Comparison of ENCODE assay signal across 8 cellular contexts in genomic region chr13:102399791-102400618, GRCh38. TPM values are rescaled to one million over a fixed set of nuclear protein-coding genes. Genes with fewer than 3 reads are reported as not detected.
DNase-seq lines count a peak whose midpoint lies in the region; ATAC-seq and TF ChIP-seq lines count a peak whose summit lies in the region.

No MANE protein-coding gene starts in this region.

- H3K4me1 Mint-ChIP-seq in activated naive CD4-positive, alpha-beta T cell treated with anti-CD3 and anti-CD28 coated beads, Interleukin-2, amount 50 U/mL, for 24 hours, result peaks cover 31% of the 10 kb centered on the region

- H3K9me3 ChIP-seq in heart left ventricle, result no peaks in the 10 kb centered on the region

- no peaks in the 10 kb centered on the region for H3K36me3 Mint-ChIP-seq in activated naive CD4-positive, alpha-beta T cell treated with anti-CD3 and anti-CD28 coated beads, Interleukin-2, amount 50 U/mL, for 24 hours

- H3K36me3 ChIP-seq in KMS-11 (ENCODE audit: insufficient read depth) (no peaks in the 10 kb centered on the region), heart left ventricle (no peaks in the 10 kb centered on the region)

- TF ChIP-seq POLR2A in heart left ventricle (IDR thresholded peaks at IDR 0.05), result no peak

- H3K27me3 Mint-ChIP-seq in activated naive CD4-positive, alpha-beta T cell treated with anti-CD3 and anti-CD28 coated beads, Interleukin-2, amount 50 U/mL, for 24 hours, result peaks cover 45% of the 10 kb centered on the region

- H3K27ac ChIP-seq in KMS-11 (no peak overlapping the region), heart left ventricle (peak overlapping the region in 9 of 12 donors; percentile 1 to 73 (median 51))

- TF ChIP-seq CTCF in KMS-11 (conservative IDR thresholded peaks at IDR 0.05; ENCODE audit: low read depth, low read length) (no peak), heart left ventricle (IDR thresholded peaks at IDR 0.05) (peak in 1 of 12 donors; percentile 36)

- no peak overlapping the region for H3K27ac Mint-ChIP-seq in activated naive CD4-positive, alpha-beta T cell treated with anti-CD3 and anti-CD28 coated beads, Interleukin-2, amount 50 U/mL, for 24 hours

- DNase-seq in Right ventricle myocardium inferior (ENCODE audit: missing footprints) (peak; percentile 54), cardiac septum (ENCODE audit: low spot score) (no peak), heart left ventricle (peak; percentile 11 to 61 (median 25)), posterior vena cava (ENCODE audit: low spot score) (peak; percentile 78), NCI-H526 (lab: John Stamatoyannopoulos, UW) (no peak), HuH-7 (ENCODE audit: low spot score) (no peak)

- peak overlapping the region; percentile 93 for H2AFZ ChIP-seq in KMS-11 (ENCODE audit: low read depth)

- peaks cover 6% of the 10 kb centered on the region for H3K4me1 ChIP-seq in KMS-11 (ENCODE audit: low read depth, poor library complexity, severe bottlenecking)
- peaks cover 0 to 35% (median 5%) of the 10 kb centered on the region in 12 donors for H3K4me1 ChIP-seq in heart left ventricle

- ATAC-seq in Right ventricle myocardium inferior (peak; percentile 46), heart left ventricle (peak in 3 of 4 donors; percentile 19 to 66 (median 63))

- H3K9me3 Mint-ChIP-seq in activated naive CD4-positive, alpha-beta T cell treated with anti-CD3 and anti-CD28 coated beads, Interleukin-2, amount 50 U/mL, for 24 hours, result no peaks in the 10 kb centered on the region

- H4K20me1 ChIP-seq in KMS-11 (ENCODE audit: insufficient read depth), result no peaks in the 10 kb centered on the region

- no peaks in the 10 kb centered on the region for H3K79me2 ChIP-seq in KMS-11 (ENCODE audit: insufficient read depth, low read depth)

- peak overlapping the region; percentile 78; the same call in 1 of the 2 replicates for H3K4me2 ChIP-seq in KMS-11

- intact Hi-C loops in Right ventricle myocardium inferior (cut with DNase I) (loop anchor here (5.0 kb wide), 3 partner anchors 203 to 458 kb away; no protein-coding TSS in a partner anchor), cardiac septum (cut with DNase I) (loop anchor here (10.0 kb wide), 2 partner anchors 205 to 445 kb away; partner anchors contain the start of gene ERCC5), heart left ventricle (cut with DNase I) (loop anchor here in 4 of 10 donors (5.0 to 10.0 kb wide), 7 partner anchors 57 to 458 kb away; no protein-coding TSS in a partner anchor), posterior vena cava (cut with DNase I) (no loop called here)

- no peaks in the 10 kb centered on the region for H3K27me3 ChIP-seq in KMS-11 (ENCODE audit: insufficient read depth, low read depth)
- H3K27me3 ChIP-seq in heart left ventricle, result peaks cover 0 to 47% (median 11%) of the 10 kb centered on the region in 9 donors

- peak overlapping the region; percentile 58; the same call in 1 of the 2 replicates for H3K9ac ChIP-seq in KMS-11

- 1 to 2% (median 2%) methylated on average over 36 to 56 of the region's 56 CpGs for WGBS in heart left ventricle, 4 donors

- no peak overlapping the region for H3K4me3 ChIP-seq in KMS-11 (IDR thresholded peaks at IDR 0.05; ENCODE audit: insufficient read depth, low read depth, low read length)
- peak overlapping the region; percentile 45 to 73 (median 62) for H3K4me3 ChIP-seq in heart left ventricle

- peak overlapping the region; percentile 82 for H3K4me3 Mint-ChIP-seq in activated naive CD4-positive, alpha-beta T cell treated with anti-CD3 and anti-CD28 coated beads, Interleukin-2, amount 50 U/mL, for 24 hours

RNA-seq across cellular contexts. Expression of gene FGF14, which starts 1.8 kb away (rescaled TPM):
- total RNA-seq in Right ventricle myocardium inferior (3.6 TPM), cardiac septum (4.8 TPM), heart left ventricle (1 to 10 TPM; 1.3 to 6.3 (median 4.6) TPM), posterior vena cava (1 to 10 TPM; 4.6 to 6.6 TPM)
- polyA plus RNA-seq in heart left ventricle, result under 1 TPM; 0.14 to 0.80 TPM

Comparison
In these comparisons a context has a peak if more than half of its experiments do, and no peak if none do; other contexts are left out.
1. DNase-seq: peak in Right ventricle myocardium inferior (single experiment), heart left ventricle (5 of 5) and posterior vena cava (single experiment); none in cardiac septum (single experiment), NCI-H526 (0 of 2) and HuH-7 (single experiment).
2. intact Hi-C loops: an anchor here in Right ventricle myocardium inferior (5.0 kb wide) and cardiac septum (10.0 kb wide); none called in posterior vena cava.